37 cellular contexts compared by ENCODE assay signal in genomic region chr10:105068497-105068896, GRCh38.
DNase-seq lines count a peak whose midpoint lies in the region; ATAC-seq, FAIRE-seq and TF ChIP-seq lines count a peak whose summit lies in the region.
"Had no signal": no experiment of that assay in that cellular context is flagged by ENCODE, and none has a peak within 500 bp of the region (broad histone marks: within the 10 kb centered on the region; RNA-seq: fewer than 3 reads in every experiment).

No MANE protein-coding gene starts in this region.

- no peaks in the 10 kb centered on the region for H3K4me1 ChIP-seq in left lung
- H3K4me1 ChIP-seq: SJSA1, stomach, vagina had no signal

- H3K4me3 ChIP-seq in AG10803 (ENCODE audit: low read length) (no peak overlapping the region), bronchial epithelial cell (ENCODE audit: low read depth, low read length) (no peak overlapping the region), left lung (no peak overlapping the region)
- H3K4me3 ChIP-seq: cardiac muscle cell, lung, mucosa of descending colon, SJSA1, stomach, vagina had no signal

- no peaks in the 10 kb centered on the region for H3K9me3 ChIP-seq in left lung
- H3K9me3 ChIP-seq: mucosa of descending colon, stomach, vagina had no signal

- peak; percentile 54 for DNase-seq in AG10803 (ENCODE audit: low read depth)
- DNase-seq in HT1080 (ENCODE audit: low read depth) = peak; percentile 64
- DNase-seq in bronchial epithelial cell (ENCODE audit: low read depth) = peak; percentile 73
- DNase-seq in kidney glomerular epithelial cell (lab: John Stamatoyannopoulos, UW) = peak; percentile 6
- DNase-seq in NCI-H1436 treated with DMSO at 0.1 percent for 48 hours (lab: John Stamatoyannopoulos, UW) = no peak
- no peak for DNase-seq in activated naive CD4-positive, alpha-beta T cell treated with anti-CD3 and anti-CD28 coated beads, Interleukin-2, amount 10 ng/mL, durations not matched to agents 7 days and 5 days
- DNase-seq in left lung = no peak
- DNase-seq: ACHN; activated CD4-positive, alpha-beta T cell treated with anti-CD3 and anti-CD28 coated beads, Interleukin-2, amount 10 ng/mL, durations not matched to agents 24 days and 14 days; activated CD8-positive, alpha-beta memory T cell treated with anti-CD3 and anti-CD28 coated beads for 24 hours; activated T-cell treated with anti-CD3 and anti-CD28 coated beads for 4 hours; amygdala; DMS79 treated with DMSO at 0.1 percent for 48 hours; effector CD8-positive, alpha-beta T cell; mucosa of descending colon; natural killer cell; NCI-H1436; NCI-H446; NCI-H82; nucleus accumbens; RPMI8226; stimulated activated CD4-positive, alpha-beta T cell treated with anti-CD3 and anti-CD28 coated beads, Interleukin-12 subunit alpha, Interleukin-12 subunit beta, amount 100 ng/mL, for 4 hours; stimulated activated CD4-positive, alpha-beta T cell treated with anti-CD3 and anti-CD28 coated beads, Interleukin-2, amount 100 ng/mL, for 48 hours; stomach; T-helper 9 cell; WERI-Rb-1 had no signal

- no peak for FAIRE-seq in bronchial epithelial cell (lab: Jason Lieb, UNC)
- FAIRE-seq: colon, frontal cortex had no signal

- H3K4me3 Mint-ChIP-seq in activated naive CD4-positive, alpha-beta T cell treated with anti-CD3 and anti-CD28 coated beads, Interleukin-2, amount 10 ng/mL, durations not matched to agents 7 days and 5 days = no peak overlapping the region
- H3K4me3 Mint-ChIP-seq: activated CD4-positive, alpha-beta T cell treated with anti-CD3 and anti-CD28 coated beads, Interleukin-2, amount 10 ng/mL, durations not matched to agents 24 days and 14 days; activated naive CD4-positive, alpha-beta T cell treated with anti-CD3 and anti-CD28 coated beads, Interleukin-2, amount 50 U/mL, for 24 hours; natural killer cell had no signal

- H3K9me3 Mint-ChIP-seq in activated naive CD4-positive, alpha-beta T cell treated with anti-CD3 and anti-CD28 coated beads, Interleukin-2, amount 10 ng/mL, durations not matched to agents 7 days and 5 days = no peaks in the 10 kb centered on the region
- H3K9me3 Mint-ChIP-seq: activated CD4-positive, alpha-beta T cell treated with anti-CD3 and anti-CD28 coated beads, Interleukin-2, amount 10 ng/mL, durations not matched to agents 24 days and 14 days; activated naive CD4-positive, alpha-beta T cell treated with anti-CD3 and anti-CD28 coated beads, Interleukin-2, amount 50 U/mL, for 24 hours; activated T-helper 2 cell treated with anti-CD3 and anti-CD28 coated beads, Interferon-gamma antibody, Interleukin-2, Interleukin-4, amounts not matched to agents 10 μg/mL and 5 μg/mL and 100 μg/mL, durations not matched to agents 14 hours and 24 hours and 36 hours had no signal

- H3K36me3 ChIP-seq in bronchial epithelial cell (ENCODE audit: control insufficient read depth, insufficient read depth, low read length) = no peaks in the 10 kb centered on the region
- H3K36me3 ChIP-seq in left lung = no peaks in the 10 kb centered on the region
- H3K36me3 ChIP-seq: cardiac muscle cell, SJSA1, stomach, vagina, WERI-Rb-1 had no signal

- no peaks in the 10 kb centered on the region for H3K36me3 Mint-ChIP-seq in activated naive CD4-positive, alpha-beta T cell treated with anti-CD3 and anti-CD28 coated beads, Interleukin-2, amount 10 ng/mL, durations not matched to agents 7 days and 5 days
- H3K36me3 Mint-ChIP-seq: activated naive CD4-positive, alpha-beta T cell treated with anti-CD3 and anti-CD28 coated beads, Interleukin-2, amount 50 U/mL, for 24 hours; natural killer cell had no signal

- no peak overlapping the region for H3K27ac ChIP-seq in left lung
- H3K27ac ChIP-seq: cardiac muscle cell, SJSA1, stomach, vagina, WERI-Rb-1 had no signal

- CTCF ChIA-PET in activated naive CD4-positive, alpha-beta T cell treated with anti-CD3 and anti-CD28 coated beads, Interleukin-2, amount 10 ng/mL, durations not matched to agents 7 days and 5 days (lab: Charles Lee) = no interaction called here

- intact Hi-C loops in left lung (cut with DNase I) = no loop called here

- no peak for ATAC-seq in esophagus mucosa
- no peak for ATAC-seq in left lung
- ATAC-seq: mucosa of descending colon, natural killer cell, sciatic nerve had no signal

- TF ChIP-seq CTCF in AG10803 (conservative IDR thresholded peaks at IDR 0.05; ENCODE audit: low read length) = no peak
- TF ChIP-seq CTCF in bronchial epithelial cell (IDR thresholded peaks at IDR 0.05; ENCODE audit: insufficient read depth, low read length, severe bottlenecking) = no peak
- no peak for TF ChIP-seq CTCF in left lung (IDR thresholded peaks at IDR 0.05)

- no peak overlapping the region for H3K27ac Mint-ChIP-seq in activated naive CD4-positive, alpha-beta T cell treated with anti-CD3 and anti-CD28 coated beads, Interleukin-2, amount 10 ng/mL, durations not matched to agents 7 days and 5 days
- H3K27ac Mint-ChIP-seq: activated CD4-positive, alpha-beta T cell treated with anti-CD3 and anti-CD28 coated beads, Interleukin-2, amount 10 ng/mL, durations not matched to agents 24 days and 14 days; activated naive CD4-positive, alpha-beta T cell treated with anti-CD3 and anti-CD28 coated beads, Interleukin-2, amount 50 U/mL, for 24 hours; activated T-helper 2 cell treated with anti-CD3 and anti-CD28 coated beads, Interferon-gamma antibody, Interleukin-2, Interleukin-4, amounts not matched to agents 10 μg/mL and 5 μg/mL and 100 μg/mL, durations not matched to agents 14 hours and 24 hours and 36 hours; natural killer cell; progenitor cell of endocrine pancreas had no signal

- H3K27me3 ChIP-seq in bronchial epithelial cell (ENCODE audit: control insufficient read depth, insufficient read depth, low read length) (no peaks in the 10 kb centered on the region), left lung (no peaks in the 10 kb centered on the region)
- H3K27me3 ChIP-seq: cardiac muscle cell, SJSA1, vagina had no signal

- H3K4me1 Mint-ChIP-seq in activated naive CD4-positive, alpha-beta T cell treated with anti-CD3 and anti-CD28 coated beads, Interleukin-2, amount 10 ng/mL, durations not matched to agents 7 days and 5 days = no peaks in the 10 kb centered on the region
- H3K4me1 Mint-ChIP-seq: activated CD4-positive, alpha-beta T cell treated with anti-CD3 and anti-CD28 coated beads, Interleukin-2, amount 10 ng/mL, durations not matched to agents 24 days and 14 days; natural killer cell had no signal

- no peaks in the 10 kb centered on the region for H3K27me3 Mint-ChIP-seq in activated naive CD4-positive, alpha-beta T cell treated with anti-CD3 and anti-CD28 coated beads, Interleukin-2, amount 10 ng/mL, durations not matched to agents 7 days and 5 days
- H3K27me3 Mint-ChIP-seq: activated CD4-positive, alpha-beta T cell treated with anti-CD3 and anti-CD28 coated beads, Interleukin-2, amount 10 ng/mL, durations not matched to agents 24 days and 14 days; activated naive CD4-positive, alpha-beta T cell treated with anti-CD3 and anti-CD28 coated beads, Interleukin-2, amount 50 U/mL, for 24 hours; progenitor cell of endocrine pancreas had no signal

Comparison
In these comparisons a context has a peak if more than half of its experiments do, and no peak if none do; other contexts are left out.
1. DNase-seq: peak in AG10803 (single experiment), HT1080 (single experiment), bronchial epithelial cell (single experiment) and kidney glomerular epithelial cell (single experiment); none in NCI-H1436 treated with DMSO at 0.1 percent for 48 hours (single experiment), activated naive CD4-positive, alpha-beta T cell treated with anti-CD3 and anti-CD28 coated beads, Interleukin-2, amount 10 ng/mL, durations not matched to agents 7 days and 5 days (single experiment) and left lung (0 of 2).